12 cellular contexts compared by ENCODE assay signal in the genomic region with DNA sequence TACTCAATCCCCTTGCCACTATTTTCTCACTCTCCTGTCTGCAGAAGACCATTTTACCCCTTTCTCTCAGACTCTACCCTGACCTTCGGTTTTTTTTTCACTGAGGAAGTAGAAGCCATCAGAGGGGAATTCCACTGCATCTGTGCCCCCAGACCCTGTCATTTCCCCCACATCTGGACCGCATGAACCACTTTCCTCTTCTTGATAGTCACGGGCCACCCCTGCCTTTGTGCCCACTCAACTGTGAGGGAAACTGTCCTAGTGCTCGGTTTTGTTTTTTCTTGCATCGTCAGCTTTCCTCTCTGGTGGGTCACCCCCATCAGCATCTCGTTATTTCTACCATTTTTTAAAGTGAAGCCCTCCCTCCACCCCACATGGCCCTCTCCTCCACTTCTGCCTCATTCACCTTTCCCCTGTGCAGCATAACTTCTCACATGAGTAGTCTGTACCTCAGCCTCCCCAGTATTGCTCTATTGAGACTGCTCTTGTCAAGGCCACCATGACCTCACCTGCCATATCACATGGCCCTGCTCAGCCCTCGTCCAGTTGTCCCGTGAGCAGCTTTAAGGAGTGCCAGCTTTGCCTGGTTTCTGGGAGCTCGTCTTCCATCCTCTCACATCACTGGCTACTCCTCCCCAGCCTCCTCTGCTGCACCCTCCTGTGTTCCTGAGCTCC. TPM values are rescaled to one million over a fixed set of nuclear protein-coding genes. Genes with fewer than 3 reads are reported as not detected.
A peak's percentile ranks its signal among the peaks of the same experiment; 100 is the strongest.
DNase-seq lines count a peak whose midpoint lies in the region; ATAC-seq and TF ChIP-seq lines count a peak whose summit lies in the region.
"Had no signal": no experiment of that assay in that cellular context is flagged by ENCODE, and none has a peak within 500 bp of the region (broad histone marks: within the 10 kb centered on the region; RNA-seq: fewer than 3 reads in every experiment).

No MANE protein-coding gene starts in this region.

- no peak overlapping the region for H3K27ac Mint-ChIP-seq in osteocyte (ENCODE audit: unreplicated experiment)

- H3K27me3 ChIP-seq in BLaER1: no peaks in the 10 kb centered on the region
- no peaks in the 10 kb centered on the region for H3K27me3 ChIP-seq in SU-DHL-6 (ENCODE audit: low read length)

- H3K4me1 Mint-ChIP-seq in osteocyte (ENCODE audit: unreplicated experiment): peaks cover 8% of the 10 kb centered on the region

- no peaks in the 10 kb centered on the region for H3K9me2 ChIP-seq in SU-DHL-6 (replicated peaks; ENCODE audit: insufficient read depth, low read length)

- H3K4me2 ChIP-seq in BLaER1 (peak overlapping the region; percentile 76), SU-DHL-6 (ENCODE audit: low read depth, low read length, poor library complexity, severe bottlenecking) (peak overlapping the region; percentile 47)

- H3K4me3 ChIP-seq in BLaER1: peak overlapping the region; percentile 11
- no peak overlapping the region for H3K4me3 ChIP-seq in SU-DHL-6 (ENCODE audit: insufficient read depth, low read length, poor library complexity, severe bottlenecking)

- H3K4me3 Mint-ChIP-seq in osteocyte (ENCODE audit: unreplicated experiment): no peak overlapping the region

- H3K36me3 Mint-ChIP-seq in osteocyte (ENCODE audit: unreplicated experiment): peaks cover 74% of the 10 kb centered on the region

- H3K4me1 ChIP-seq in BLaER1: peaks cover 44% of the 10 kb centered on the region

- H3K9me3 Mint-ChIP-seq in osteocyte (ENCODE audit: unreplicated experiment): no peaks in the 10 kb centered on the region

- H3K36me3 ChIP-seq in BLaER1: peaks cover 88% of the 10 kb centered on the region
- H3K36me3 ChIP-seq in SU-DHL-6 (ENCODE audit: low read length): peaks cover 11% of the 10 kb centered on the region

- no peaks in the 10 kb centered on the region for H4K20me1 ChIP-seq in BLaER1
- H4K20me1 ChIP-seq in SU-DHL-6 (ENCODE audit: low read depth, low read length): no peaks in the 10 kb centered on the region

- no peak for DNase-seq in midbrain (lab: John Stamatoyannopoulos, UW)
- DNase-seq in osteocyte (ENCODE audit: extremely low spot score, unreplicated experiment): no peak
- no peak for DNase-seq in HCEC 1CT
- no peak for DNase-seq in NOMO-1 treated with dmso at 0.1 percent for 144 hours (lab: John Stamatoyannopoulos, UW; ENCODE audit: unreplicated experiment)
- DNase-seq: NCI-H2171; stimulated activated CD4-positive, alpha-beta T cell treated with anti-CD3 and anti-CD28 coated beads, Interleukin-4, amount 100 ng/mL, for 4 hours had no signal

- no peaks in the 10 kb centered on the region for H3K27me3 Mint-ChIP-seq in osteocyte (ENCODE audit: unreplicated experiment)

- H3K9ac ChIP-seq in BLaER1: peak overlapping the region; percentile 26; the same call in 1 of the 2 replicates
- peak overlapping the region; percentile 37; the same call in 1 of the 2 replicates for H3K9ac ChIP-seq in SU-DHL-6 (ENCODE audit: low read length)

- peak overlapping the region; percentile 72 for H3K27ac ChIP-seq in BLaER1
- H3K27ac ChIP-seq in SU-DHL-6 (ENCODE audit: low read depth, low read length): peak overlapping the region; percentile 84

- peaks cover 5% of the 10 kb centered on the region; the same call in 1 of the 2 replicates for H3K9me3 ChIP-seq in BLaER1
- no peaks in the 10 kb centered on the region for H3K9me3 ChIP-seq in SU-DHL-6 (ENCODE audit: insufficient read depth, low read length)

- H3K79me2 ChIP-seq in SU-DHL-6 (ENCODE audit: insufficient read depth, low read length): no peaks in the 10 kb centered on the region

- peak; percentile 85 for ATAC-seq in GM18907 (IDR thresholded peaks at IDR 0.05; ENCODE audit: unreplicated experiment)
- ATAC-seq in HG02759 (IDR thresholded peaks at IDR 0.05; ENCODE audit: unreplicated experiment): peak; percentile 83

- TF ChIP-seq CTCF in SU-DHL-6 (IDR thresholded peaks at IDR 0.05; ENCODE audit: insufficient read depth, low read length, poor library complexity, severe bottlenecking) (no peak), osteocyte (IDR thresholded peaks at IDR 0.05) (no peak)

- peaks cover 21% of the 10 kb centered on the region; the same call in 1 of the 2 replicates for H3F3A ChIP-seq in SU-DHL-6 (ENCODE audit: insufficient read depth)

- no peak overlapping the region for H2AFZ ChIP-seq in SU-DHL-6 (ENCODE audit: low read depth, low read length, severe bottlenecking)

RNA-seq across cellular contexts. Expression of a gene that starts 32.4 kb away (rescaled TPM):
- 10.4 and 11.5 TPM in 2 replicates for total RNA-seq in osteocyte

RNA-seq across cellular contexts. Expression of a gene that starts 50.7 kb away (rescaled TPM):
- total RNA-seq in osteocyte: 3.9 and 4.1 TPM in 2 replicates
- total RNA-seq: astrocyte, Daoy had no signal
